ENCODE assay signal across 8 cellular contexts in the genomic region with DNA sequence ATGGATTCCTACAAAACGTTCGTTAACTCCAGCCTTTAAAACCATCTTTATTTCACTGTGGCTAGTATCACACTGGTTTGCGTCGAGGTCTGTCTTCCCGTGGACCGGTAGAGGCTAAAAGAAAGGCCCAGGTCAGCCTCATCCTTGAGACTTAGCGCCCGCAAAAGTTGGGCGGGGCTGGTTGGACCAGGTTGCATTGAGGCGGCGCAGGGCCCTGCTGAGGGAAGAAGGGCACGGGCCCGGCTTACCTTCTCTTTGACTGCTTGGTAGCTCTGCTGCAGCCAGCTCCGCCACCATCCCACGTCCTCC. TPM values are rescaled to one million over a fixed set of nuclear protein-coding genes. Genes with fewer than 3 reads are reported as not detected.
DNase-seq lines count a peak whose midpoint lies in the region; TF ChIP-seq lines count a peak whose summit lies in the region.

No MANE protein-coding gene starts in this region.

- peak overlapping the region; percentile 100 for H3K4me3 Mint-ChIP-seq in H9

- H3K4me2 ChIP-seq in H9 (ENCODE audit: insufficient read depth, insufficient read length, low read length) (peak overlapping the region; percentile 83), OCI-LY1 (ENCODE audit: low read length) (peak overlapping the region; percentile 70)

- H3K36me3 ChIP-seq in OCI-LY1 (ENCODE audit: insufficient read depth, low read length): peaks cover 21% of the 10 kb centered on the region; the same call in 1 of the 2 replicates
- H3K36me3 ChIP-seq in brain microvascular endothelial cell (replicated peaks): peaks cover 21% of the 10 kb centered on the region

- H4K20me1 ChIP-seq in H9 (ENCODE audit: control insufficient read depth, insufficient read depth, insufficient read length) (no peaks in the 10 kb centered on the region), OCI-LY1 (ENCODE audit: insufficient read depth, low read length) (no peaks in the 10 kb centered on the region)

- peaks cover 4 to 8% of the 10 kb centered on the region in 2 experiments; a peak in 4 of 5 replicates for H3K9me3 Mint-ChIP-seq in H9

- H3K27me3 ChIP-seq in H9 (ENCODE audit: insufficient read depth, low read length): no peaks in the 10 kb centered on the region
- no peaks in the 10 kb centered on the region for H3K27me3 ChIP-seq in OCI-LY1 (ENCODE audit: insufficient read depth, low read length)
- H3K27me3 ChIP-seq in brain microvascular endothelial cell (replicated peaks): no peaks in the 10 kb centered on the region
- no peaks in the 10 kb centered on the region for H3K27me3 ChIP-seq in layer of hippocampus (ENCODE audit: control insufficient read depth, insufficient read depth, low read length)

- TF ChIP-seq CTCF in H9 (conservative IDR thresholded peaks at IDR 0.05) (no peak), OCI-LY1 (IDR thresholded peaks at IDR 0.05; ENCODE audit: low read length) (no peak), brain microvascular endothelial cell (IDR thresholded peaks at IDR 0.05; ENCODE audit: low read depth, low read length, missing control alignments) (no peak), GM10248 (IDR thresholded peaks at IDR 0.05; ENCODE audit: control extremely low read depth, extremely low read depth, low read depth, missing control alignments) (no peak)

- POLR2A ChIA-PET in GM10248 (lab: Yijun Ruan, JAX): interaction anchor here (0.6 to 1.3 kb wide), 2 partner anchors 57 to 388 kb away, joined by 3 to 21 read pairs; a partner anchor contains a TSS

- H3K79me2 ChIP-seq in H9 (ENCODE audit: insufficient read depth, low read length) (no peaks in the 10 kb centered on the region; the same call in 1 of the 2 replicates), OCI-LY1 (ENCODE audit: insufficient read depth, low read length) (peaks cover 7% of the 10 kb centered on the region)

- H3K9me2 ChIP-seq in OCI-LY1 (ENCODE audit: low read depth, low read length): no peaks in the 10 kb centered on the region

- no peak overlapping the region for H4K91ac ChIP-seq in H9 (ENCODE audit: insufficient read length, low read depth, low read length)

- no peak overlapping the region for H4K8ac ChIP-seq in H9 (replicated peaks; ENCODE audit: insufficient read length, low read depth, low read length)

- H2BK5ac ChIP-seq in H9 (ENCODE audit: insufficient read length, low read length): no peak overlapping the region

- H3T11ph ChIP-seq in H9 (ENCODE audit: low read length): no peak overlapping the region

- H3K14ac ChIP-seq in H9 (ENCODE audit: insufficient read depth, low read length): peak overlapping the region; percentile 90

- H3K9me3 ChIP-seq in H9 (ENCODE audit: control insufficient read depth, low read depth, low read length) (no peaks in the 10 kb centered on the region), OCI-LY1 (ENCODE audit: low read length) (peaks cover 3% of the 10 kb centered on the region; the same call in 1 of the 2 replicates)

- in situ Hi-C loops in brain microvascular endothelial cell (cut with HindIII; ENCODE audit: low pct_ligation_motif_present, low sequenced_read_pairs): no loop called here

- H3K4me3 ChIP-seq in OCI-LY1 (ENCODE audit: low read depth, low read length, poor library complexity, severe bottlenecking) (peak overlapping the region; percentile 76), brain microvascular endothelial cell (ENCODE audit: low read depth, low read length) (peak overlapping the region; percentile 91)

- H3K36me3 Mint-ChIP-seq in H9 (ENCODE audit: insufficient read depth in 1 of 3, low read depth in 3 of 3): peaks cover 10 to 22% (median 17%) of the 10 kb centered on the region in 3 experiments

- CTCF ChIA-PET in GM10248 (lab: Yijun Ruan, JAX): interaction anchor here (0.9 to 1.8 kb wide), 8 partner anchors 9 to 380 kb away, joined by 3 to 5 read pairs (median 4); no protein-coding TSS in a partner anchor

- peaks cover 4% of the 10 kb centered on the region for H3K23me2 ChIP-seq in H9 (ENCODE audit: insufficient read length, low read depth, low read length, poor library complexity, severe bottlenecking)

- no peak overlapping the region for H2BK20ac ChIP-seq in H9 (ENCODE audit: low read depth, low read length, poor library complexity, severe bottlenecking)

- peak overlapping the region; percentile 91 for H3K9ac ChIP-seq in H9 (ENCODE audit: extremely low read depth, insufficient read length, low read length)
- H3K9ac ChIP-seq in OCI-LY1 (ENCODE audit: low read length): peak overlapping the region; percentile 68

- H3F3A ChIP-seq in OCI-LY1 (ENCODE audit: insufficient read depth, low read length): no peaks in the 10 kb centered on the region

- peaks cover 14 to 15% of the 10 kb centered on the region in 2 experiments for H3K4me1 Mint-ChIP-seq in H9

- DNase-seq in ELR (ENCODE audit: low read depth): peak; percentile 64
- DNase-seq in H9: peak; percentile 60
- no peak for DNase-seq in brain microvascular endothelial cell
- DNase-seq in stimulated activated CD8-positive, alpha-beta memory T cell treated with anti-CD3 and anti-CD28 coated beads, Interleukin-7, amount 100 ng/mL, for 24 hours (ENCODE audit: low read depth): peak; percentile 13
- no peak for DNase-seq in medulla oblongata (ENCODE audit: extremely low spot score)
- DNase-seq in GM10248 (ENCODE audit: extremely low spot score): no peak

- no peak overlapping the region for H2BK15ac ChIP-seq in H9 (ENCODE audit: low read depth, low read length)

- peak overlapping the region; percentile 83 for H3K18ac ChIP-seq in H9 (ENCODE audit: insufficient read length, low read depth, low read length)

- H3K4me1 ChIP-seq in H9 (ENCODE audit: insufficient read depth, low read length) (peaks cover 5% of the 10 kb centered on the region; the same call in 1 of the 2 replicates), OCI-LY1 (ENCODE audit: insufficient read depth, low read length, severe bottlenecking) (peaks cover 18% of the 10 kb centered on the region)

- no peak overlapping the region for H3K27ac ChIP-seq in H9 (ENCODE audit: insufficient read length, low read depth, low read length)
- peak overlapping the region; percentile 13 for H3K27ac ChIP-seq in OCI-LY1 (ENCODE audit: low read depth, low read length, poor library complexity, severe bottlenecking)
- peak overlapping the region; percentile 93 for H3K27ac ChIP-seq in brain microvascular endothelial cell
- H3K27ac ChIP-seq in layer of hippocampus (ENCODE audit: low read depth, low read length): peak overlapping the region; percentile 80

- no peak overlapping the region for H2BK12ac ChIP-seq in H9 (ENCODE audit: insufficient read length, low read depth, low read length)

- no peak overlapping the region for H2BK120ac ChIP-seq in H9 (ENCODE audit: low read depth, low read length, poor library complexity, severe bottlenecking)

- H3K23ac ChIP-seq in H9 (ENCODE audit: insufficient read length, low read depth, low read length): no peak overlapping the region

- H4K5ac ChIP-seq in H9 (ENCODE audit: insufficient read length, low read depth, low read length): no peak overlapping the region

- H3K27me3 Mint-ChIP-seq in H9 (ENCODE audit: low read depth): no peaks in the 10 kb centered on the region

- H2AFZ ChIP-seq in H9 (ENCODE audit: low read length) (no peak overlapping the region), OCI-LY1 (ENCODE audit: low read length) (no peak overlapping the region)

- H3K79me1 ChIP-seq in H9 (ENCODE audit: insufficient read depth, low read depth, low read length, poor library complexity, severe bottlenecking): peaks cover 5% of the 10 kb centered on the region

- WGBS in H9 (ENCODE audit: extremely low coverage, insufficient read length, low lambda C conversion rate): no CpG with 5 or more reads among the region's 15 CpGs

- H3K27ac Mint-ChIP-seq in H9: peak overlapping the region; percentile 100

- no peak overlapping the region for H3K4ac ChIP-seq in H9 (ENCODE audit: low read depth, low read length)

- no peak overlapping the region for H3K56ac ChIP-seq in H9 (ENCODE audit: insufficient read length, low read depth, low read length)

- no peak overlapping the region for H2AK5ac ChIP-seq in H9 (ENCODE audit: insufficient read length, low read length)

RNA-seq across cellular contexts. Expression of a gene that starts 0.5 kb away (rescaled TPM):
- total RNA-seq in H9 (2021): 50.7 and 52.6 TPM in 2 replicates

RNA-seq across cellular contexts. Expression of a gene that starts 31.4 kb away (rescaled TPM):
- 1.6 and 2.1 TPM in 2 replicates for total RNA-seq in H9 (2021)

RNA-seq across cellular contexts. Expression of a gene that starts 31.5 kb away (rescaled TPM):
- total RNA-seq in H9 (2021): 5.6 and 8.3 TPM in 2 replicates

RNA-seq across cellular contexts. Expression of a gene that starts 57.8 kb away (rescaled TPM):
- 457 and 470 TPM in 2 replicates for total RNA-seq in H9 (2021)

Comparison
In these comparisons a context has a peak if more than half of its experiments do, and no peak if none do; other contexts are left out.
1. DNase-seq: peak in ELR (single experiment), H9 (single experiment) and stimulated activated CD8-positive, alpha-beta memory T cell treated with anti-CD3 and anti-CD28 coated beads, Interleukin-7, amount 100 ng/mL, for 24 hours (single experiment); none in brain microvascular endothelial cell (single experiment), medulla oblongata (single experiment) and GM10248 (single experiment).